ENCODE assay signal across 8 cellular contexts in the genomic region with DNA sequence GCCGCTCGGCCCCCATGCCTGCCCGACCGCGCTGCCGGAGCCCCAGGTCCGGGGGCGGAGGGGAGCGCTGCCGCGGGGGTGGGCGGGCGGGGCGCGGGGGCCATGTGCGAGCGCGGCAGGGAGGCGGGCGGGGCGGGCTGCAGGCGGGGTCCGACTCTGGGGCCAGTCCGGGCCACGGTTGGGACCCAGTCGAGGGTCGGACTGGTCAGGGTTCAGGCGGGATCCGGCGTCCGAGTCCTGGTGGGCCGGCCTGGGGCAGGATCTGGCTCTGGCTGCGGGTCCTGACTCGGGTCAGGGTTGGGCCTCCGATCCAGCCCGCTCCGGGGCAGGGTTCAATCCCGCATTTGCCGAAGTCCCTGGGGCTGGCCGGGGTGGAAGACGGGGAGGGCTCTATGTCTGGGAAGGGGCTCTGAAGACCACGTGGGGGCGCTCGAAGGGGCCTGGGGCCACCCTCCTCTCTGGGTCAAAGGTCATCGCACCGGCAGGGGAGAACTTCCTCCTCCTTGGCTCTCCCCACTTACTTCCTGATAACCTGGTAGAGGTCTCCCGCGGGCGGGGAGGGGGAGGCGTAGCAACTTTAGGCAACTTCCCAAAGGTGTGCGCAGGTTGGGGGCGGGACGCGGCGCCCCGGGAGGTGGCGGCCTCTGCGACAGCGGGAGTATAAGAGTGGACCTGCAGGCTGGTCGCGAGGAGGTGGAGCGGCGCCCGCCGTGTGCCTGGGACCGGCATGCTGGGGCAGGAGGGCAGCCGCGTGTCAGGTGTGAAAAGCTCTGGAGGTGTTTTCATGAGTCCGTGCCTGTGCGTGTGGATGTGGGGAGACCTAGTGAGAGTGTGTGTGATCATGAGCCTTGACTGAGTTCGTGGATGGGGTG. TPM values are rescaled to one million over a fixed set of nuclear protein-coding genes. Genes with fewer than 3 reads are reported as not detected.
DNase-seq lines count a peak whose midpoint lies in the region; ATAC-seq and TF ChIP-seq lines count a peak whose summit lies in the region.

No MANE protein-coding gene starts in this region.

- H2AFZ ChIP-seq in SK-N-SH (ENCODE audit: low read depth), result peak overlapping the region; percentile 84

- no peak for TF ChIP-seq EP300 in SK-N-SH (IDR thresholded peaks at IDR 0.05; ENCODE audit: borderline replicate concordance in 1 of 2, low read depth in 1 of 2, low read length in 1 of 2)

- H3K36me3 ChIP-seq in SK-N-SH (replicated peaks in 1 of 2; ENCODE audit: control insufficient read depth in 1 of 2, insufficient read depth in 2 of 2, low read length in 1 of 2), result peaks cover 0 to 2% of the 10 kb centered on the region in 2 experiments
- peaks cover 13% of the 10 kb centered on the region for H3K36me3 ChIP-seq in left ventricle myocardium inferior

- H3K27me3 ChIP-seq in SK-N-SH (ENCODE audit: insufficient read depth) (no peaks in the 10 kb centered on the region), left ventricle myocardium inferior (ENCODE audit: low read depth) (no peaks in the 10 kb centered on the region)

- H3K36me3 Mint-ChIP-seq in activated naive CD4-positive, alpha-beta T cell treated with anti-CD3 and anti-CD28 coated beads, Interleukin-2, amount 50 U/mL, for 72 hours, result peaks cover 9% of the 10 kb centered on the region in 2 donors

- H3K4me1 ChIP-seq in SK-N-SH (ENCODE audit: control insufficient read depth in 1 of 2, insufficient read depth in 2 of 2, low read depth in 1 of 2, low read length in 1 of 2) (peaks cover 5 to 18% of the 10 kb centered on the region in 2 experiments; a peak in 2 of 4 replicates), left ventricle myocardium inferior (peaks cover 48% of the 10 kb centered on the region)

- DNase-seq in CD1c-positive myeloid dendritic cell (ENCODE audit: extremely low spot score) (peak; percentile 72), HuH-7.5 (ENCODE audit: low spot score) (peak; percentile 52), SK-N-SH (peak; percentile 73), left ventricle myocardium inferior (peak; percentile 70), retina (peak; percentile 74), 8988T (no peak)
- DNase-seq in activated naive CD4-positive, alpha-beta T cell treated with anti-CD3 and anti-CD28 coated beads, Interleukin-2, amount 50 U/mL, for 72 hours (ENCODE audit: low spot score in 2 of 2), result peak; percentile 73 to 84

- H3K79me2 ChIP-seq in SK-N-SH (ENCODE audit: insufficient read depth), result peaks cover 34% of the 10 kb centered on the region; the same call in 1 of the 2 replicates

- CTCF ChIA-PET in SK-N-SH (lab: Yijun Ruan, JAX), result interaction anchor here (1.0 to 6.7 kb wide), 8 partner anchors 8 to 50 kb away, joined by 3 to 196 read pairs (median 21); a partner anchor contains a TSS

- 0 out of 2 replicates have a peak, but pooled peaks have one; percentile 9 for TF ChIP-seq RAD21 in SK-N-SH (IDR thresholded peaks at IDR 0.05; ENCODE audit: low read length)

- H3K9me3 ChIP-seq in SK-N-SH (no peaks in the 10 kb centered on the region), left ventricle myocardium inferior (replicated peaks) (no peaks in the 10 kb centered on the region)

- TF ChIP-seq CTCF in SK-N-SH (IDR thresholded peaks at IDR 0.05) (peak; percentile 52), left ventricle myocardium inferior (IDR thresholded peaks at IDR 0.05; ENCODE audit: borderline replicate concordance) (peak; percentile 38)

- H3K4me3 ChIP-seq in SK-N-SH (ENCODE audit: low read depth in 2 of 2, low read length in 1 of 2) (peak overlapping the region; percentile 65 to 78), left ventricle myocardium inferior (peak overlapping the region; percentile 77)

- intact Hi-C loops in left ventricle myocardium inferior (cut with micrococcal nuclease), result no loop called here

- no peaks in the 10 kb centered on the region for H3K9me2 ChIP-seq in SK-N-SH

- WGBS in SK-N-SH (ENCODE audit: low lambda C conversion rate), result 10% methylated on average over 19 of the region's 71 CpGs

- H3F3A ChIP-seq in SK-N-SH (replicated peaks; ENCODE audit: insufficient read depth), result peaks cover 12% of the 10 kb centered on the region

- H3K27ac ChIP-seq in SK-N-SH (ENCODE audit: low read depth in 2 of 2, low read length in 1 of 2) (peak overlapping the region in 1 of 2 experiments; percentile 62; a peak in 2 of 4 replicates), left ventricle myocardium inferior (replicated peaks) (peak overlapping the region; percentile 99)

- H3K9ac ChIP-seq in SK-N-SH, result peak overlapping the region; percentile 65

- H3K9me3 Mint-ChIP-seq in activated naive CD4-positive, alpha-beta T cell treated with anti-CD3 and anti-CD28 coated beads, Interleukin-2, amount 50 U/mL, for 72 hours, result no peaks in the 10 kb centered on the region

- H4K20me1 ChIP-seq in SK-N-SH (ENCODE audit: insufficient read depth), result no peaks in the 10 kb centered on the region

- peak overlapping the region; percentile 99 for H3K4me2 ChIP-seq in SK-N-SH

- peak overlapping the region; percentile 90 to 97 for H3K27ac Mint-ChIP-seq in activated naive CD4-positive, alpha-beta T cell treated with anti-CD3 and anti-CD28 coated beads, Interleukin-2, amount 50 U/mL, for 72 hours

- peak; percentile 25 for ATAC-seq in GM19438 (IDR thresholded peaks at IDR 0.05; ENCODE audit: low read depth, unreplicated experiment)
- ATAC-seq in activated naive CD4-positive, alpha-beta T cell treated with anti-CD3 and anti-CD28 coated beads, Interleukin-2, amount 50 U/mL, for 72 hours, result peak; percentile 24 to 29

- POLR2A ChIA-PET in SK-N-SH (lab: Yijun Ruan, JAX), result interaction anchor here (1.0 to 5.8 kb wide), 5 partner anchors 10 to 61 kb away, joined by 3 to 54 read pairs (median 9); a partner anchor contains a TSS

TF ChIP-seq in SK-N-SH, 30 proteins besides CTCF, POLR2A, EP300 and RAD21 (continues in another document):
- TF ChIP-seq, protein P1, sequence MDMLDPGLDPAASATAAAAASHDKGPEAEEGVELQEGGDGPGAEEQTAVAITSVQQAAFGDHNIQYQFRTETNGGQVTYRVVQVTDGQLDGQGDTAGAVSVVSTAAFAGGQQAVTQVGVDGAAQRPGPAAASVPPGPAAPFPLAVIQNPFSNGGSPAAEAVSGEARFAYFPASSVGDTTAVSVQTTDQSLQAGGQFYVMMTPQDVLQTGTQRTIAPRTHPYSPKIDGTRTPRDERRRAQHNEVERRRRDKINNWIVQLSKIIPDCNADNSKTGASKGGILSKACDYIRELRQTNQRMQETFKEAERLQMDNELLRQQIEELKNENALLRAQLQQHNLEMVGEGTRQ (IDR thresholded peaks at IDR 0.05; ENCODE audit: borderline replicate concordance, low read depth, low read length), result no peak
- TF ChIP-seq GABPA (IDR thresholded peaks at IDR 0.05; ENCODE audit: low read depth), result peak; percentile 38; the same call in 1 of the 2 replicates
- no peak for TF ChIP-seq TEAD4 (IDR thresholded peaks at IDR 0.05; ENCODE audit: borderline replicate concordance, insufficient read depth)
- peak; percentile 66 for TF ChIP-seq MXI1 (IDR thresholded peaks at IDR 0.05; ENCODE audit: low read depth, low read length)
- TF ChIP-seq MEF2A (IDR thresholded peaks at IDR 0.05; ENCODE audit: borderline replicate concordance, low read depth), result no peak
- no peak for TF ChIP-seq YY1 (IDR thresholded peaks at IDR 0.05; ENCODE audit: low read depth)
- TF ChIP-seq SIN3A (IDR thresholded peaks at IDR 0.05; ENCODE audit: borderline replicate concordance, low read depth, low read length), result peak; percentile 73; the same call in 1 of the 2 replicates
- TF ChIP-seq RCOR1 (IDR thresholded peaks at IDR 0.05; ENCODE audit: low read length), result no peak
- TF ChIP-seq TCF12 (IDR thresholded peaks at IDR 0.05), result no peak
- no peak for TF ChIP-seq NFIC (IDR thresholded peaks at IDR 0.05; ENCODE audit: borderline replicate concordance)
- peak; percentile 23 for TF ChIP-seq CHD2 (IDR thresholded peaks at IDR 0.05; ENCODE audit: low read length, partially characterized antibody)
- peak; percentile 26; the same call in 1 of the 2 replicates for TF ChIP-seq SMC3 (IDR thresholded peaks at IDR 0.05; ENCODE audit: low read depth, low read length)
- no peak for TF ChIP-seq FOSL2 (IDR thresholded peaks at IDR 0.05; ENCODE audit: borderline replicate concordance, low read depth)
- no peak for TF ChIP-seq FOXM1 (IDR thresholded peaks at IDR 0.05; ENCODE audit: low read depth)
- TF ChIP-seq NRF1 (IDR thresholded peaks at IDR 0.05; ENCODE audit: low read depth, low read length), result no peak
- no peak for TF ChIP-seq TAF1 (IDR thresholded peaks at IDR 0.05; ENCODE audit: borderline replicate concordance, low read depth, low read length)

RNA-seq across cellular contexts. Expression of a gene that starts 0.6 kb away (rescaled TPM):
- polyA plus RNA-seq in SK-N-SH (2012; rRNA removed), result 27.8 and 31.7 TPM in 2 replicates
- 24.0 and 31.6 TPM in 2 replicates for polyA plus RNA-seq in SK-N-SH (2012; cell fraction: cytosol; rRNA removed)
- polyA plus RNA-seq in SK-N-SH (2012; cell fraction: nucleus; rRNA removed), result 42.5 and 71.4 TPM in 2 replicates
- total RNA-seq in activated naive CD4-positive, alpha-beta T cell treated with anti-CD3 and anti-CD28 coated beads, Interleukin-2, amount 50 U/mL, for 72 hours, result 10 to 100 TPM; 33.6 to 48.1 TPM
- total RNA-seq in left ventricle myocardium inferior, result 213 TPM

RNA-seq across cellular contexts. Expression of a gene that starts 5.8 kb away (rescaled TPM):
- polyA plus RNA-seq in SK-N-SH (2012; rRNA removed), result 0.54 and 0.67 TPM in 2 replicates
- 0.26 and 0.49 TPM in 2 replicates for polyA plus RNA-seq in SK-N-SH (2012; cell fraction: cytosol; rRNA removed)
- polyA plus RNA-seq in SK-N-SH (2012; cell fraction: nucleus; rRNA removed), result 2.4 and 5.9 TPM in 2 replicates
- total RNA-seq in activated naive CD4-positive, alpha-beta T cell treated with anti-CD3 and anti-CD28 coated beads, Interleukin-2, amount 50 U/mL, for 72 hours, result under 1 TPM in 1 of 2 donors, not detected in 1; 0.55 TPM
- not detected for total RNA-seq in left ventricle myocardium inferior

RNA-seq across cellular contexts. Expression of a gene that starts 11.4 kb away (rescaled TPM):
- polyA plus RNA-seq in SK-N-SH (2012; rRNA removed), result 649 and 699 TPM in 2 replicates
- polyA plus RNA-seq in SK-N-SH (2012; cell fraction: cytosol; rRNA removed), result 528 and 601 TPM in 2 replicates
- 225 and 384 TPM in 2 replicates for polyA plus RNA-seq in SK-N-SH (2012; cell fraction: nucleus; rRNA removed)
- total RNA-seq in activated naive CD4-positive, alpha-beta T cell treated with anti-CD3 and anti-CD28 coated beads, Interleukin-2, amount 50 U/mL, for 72 hours, result 100 to 1,000 TPM; 198 to 213 TPM
- 97.5 TPM for total RNA-seq in left ventricle myocardium inferior

RNA-seq across cellular contexts. Expression of a gene that starts 12.0 kb away (rescaled TPM):
- polyA plus RNA-seq in SK-N-SH (2012; rRNA removed), result 875 and 1,000 TPM in 2 replicates
- 911 and 944 TPM in 2 replicates for polyA plus RNA-seq in SK-N-SH (2012; cell fraction: cytosol; rRNA removed)
- polyA plus RNA-seq in SK-N-SH (2012; cell fraction: nucleus; rRNA removed), result 283 and 326 TPM in 2 replicates
- 100 to 1,000 TPM; 131 to 152 TPM for total RNA-seq in activated naive CD4-positive, alpha-beta T cell treated with anti-CD3 and anti-CD28 coated beads, Interleukin-2, amount 50 U/mL, for 72 hours
- 321 TPM for total RNA-seq in left ventricle myocardium inferior

RNA-seq across cellular contexts. Expression of a gene that starts 14.8 kb away (rescaled TPM):
- polyA plus RNA-seq in SK-N-SH (2012; rRNA removed), result 0.13 and 0.16 TPM in 2 replicates
- polyA plus RNA-seq in SK-N-SH (2012; cell fraction: cytosol; rRNA removed), result 0.24 TPM in 1 of 2 replicates, not detected in the other
- polyA plus RNA-seq in SK-N-SH (2012; cell fraction: nucleus; rRNA removed), result 0.93 and 1.1 TPM in 2 replicates
- total RNA-seq in activated naive CD4-positive, alpha-beta T cell treated with anti-CD3 and anti-CD28 coated beads, Interleukin-2, amount 50 U/mL, for 72 hours, result under 1 TPM; 0.23 to 0.46 TPM
- not detected for total RNA-seq in left ventricle myocardium inferior
